9 cellular contexts compared by ENCODE assay signal in the genomic region with DNA sequence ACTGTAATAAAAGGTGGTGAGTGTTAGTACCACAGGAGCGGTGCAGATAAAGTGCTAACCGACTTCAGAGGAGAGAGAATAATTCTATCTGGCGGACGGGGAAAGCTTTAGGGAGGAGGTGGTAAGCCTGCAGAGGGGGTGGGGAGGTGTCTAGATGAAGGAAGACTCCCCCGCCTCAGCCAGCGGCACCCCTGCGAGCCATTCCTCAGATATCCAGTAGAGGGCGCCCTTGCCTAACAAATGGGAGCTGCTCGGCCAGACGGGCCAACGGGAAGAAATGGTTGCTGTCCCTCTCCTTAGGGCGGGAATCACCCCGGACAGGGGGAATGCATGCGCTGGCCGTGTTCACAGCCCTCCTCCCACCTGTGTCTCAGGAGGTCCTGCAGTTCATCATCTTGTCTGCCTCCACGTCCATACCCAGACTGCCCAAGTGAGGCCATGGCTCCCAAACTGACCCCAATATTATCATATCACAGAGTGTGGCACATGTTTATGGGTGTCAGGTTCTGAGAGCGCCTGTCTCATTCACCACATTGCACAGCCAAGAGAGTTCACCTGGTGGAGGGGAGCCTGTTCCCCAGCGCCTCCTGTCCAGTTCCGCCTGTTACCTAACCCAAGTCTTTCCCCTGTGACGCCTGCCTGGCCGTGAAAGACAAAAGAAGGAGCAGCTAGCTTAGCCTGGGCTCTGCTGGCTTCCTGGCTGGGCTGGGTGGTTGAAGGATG.
DNase-seq lines count a peak whose midpoint lies in the region; ATAC-seq and TF ChIP-seq lines count a peak whose summit lies in the region.
"Had no signal": no experiment of that assay in that cellular context is flagged by ENCODE, and none has a peak within 500 bp of the region (broad histone marks: within the 10 kb centered on the region; RNA-seq: fewer than 3 reads in every experiment).

No MANE protein-coding gene starts in this region.

- DNase-seq in Caco-2 (peak; percentile 88 to 94), LoVo (ENCODE audit: low spot score) (peak; percentile 73), RKO (ENCODE audit: low spot score) (peak; percentile 67), activated T-helper 1 cell treated with Interleukin-2 at 50 U/mL for 16 hours (ENCODE audit: low read depth) (peak; percentile 51), foreskin fibroblast (peak; percentile 37 to 84), neural progenitor cell (ENCODE audit: low spot score) (peak; percentile 89), stomach (peak; percentile 83)

- H3K4me1 ChIP-seq in Caco-2 = no peaks in the 10 kb centered on the region; the same call in 1 of the 2 replicates
- H3K4me1 ChIP-seq in neural progenitor cell = peaks cover 29% of the 10 kb centered on the region
- H3K4me1 ChIP-seq in stomach = peaks cover 0 to 11% (median 7%) of the 10 kb centered on the region in 4 donors

- H3K4me1 Mint-ChIP-seq in Caco-2 (ENCODE audit: low read depth, unreplicated experiment) (peaks cover 7% of the 10 kb centered on the region), neural progenitor cell (peaks cover 29% of the 10 kb centered on the region)

- H3K4me3 ChIP-seq in Caco-2 (ENCODE audit: low read depth, low read length) = no peak overlapping the region
- H3K4me3 ChIP-seq in foreskin fibroblast (ENCODE audit: low read depth in 1 of 2, low read length in 2 of 2) = no peak overlapping the region
- no peak overlapping the region for H3K4me3 ChIP-seq in neural progenitor cell
- no peak overlapping the region for H3K4me3 ChIP-seq in stomach

- CTCF ChIA-PET in Caco-2 (lab: Charles Lee) = interaction anchor here (0.5 to 4.0 kb wide), 23 partner anchors 10 to 1053 kb away, joined by 3 to 84 read pairs (median 3); a partner anchor contains a TSS

- H3K36me3 ChIP-seq in Caco-2 (ENCODE audit: control insufficient read depth, insufficient read depth, low read length) (no peaks in the 10 kb centered on the region), neural progenitor cell (no peaks in the 10 kb centered on the region), stomach (no peaks in the 10 kb centered on the region)

- WGBS in stomach, 5 donors = 14 to 20% (median 17%) methylated on average over 16 to 21 of the region's 21 CpGs

- H3F3A ChIP-seq in neural progenitor cell (ENCODE audit: low read depth) = peaks cover 8% of the 10 kb centered on the region

- H3K27ac ChIP-seq in neural progenitor cell (no peak overlapping the region), stomach (no peak overlapping the region)

- H3K36me3 Mint-ChIP-seq in Caco-2 (ENCODE audit: insufficient read depth, unreplicated experiment) (no peaks in the 10 kb centered on the region), neural progenitor cell (no peaks in the 10 kb centered on the region)
- H3K36me3 Mint-ChIP-seq: activated naive CD4-positive, alpha-beta T cell treated with anti-CD3 and anti-CD28 coated beads, Interleukin-2, amount 50 U/mL, for 24 hours had no signal

- H3K27ac Mint-ChIP-seq in Caco-2 (ENCODE audit: unreplicated experiment) = no peak overlapping the region
- peak overlapping the region; percentile 66 for H3K27ac Mint-ChIP-seq in neural progenitor cell
- H3K27ac Mint-ChIP-seq: activated naive CD4-positive, alpha-beta T cell treated with anti-CD3 and anti-CD28 coated beads, Interleukin-2, amount 50 U/mL, for 24 hours had no signal

- peak overlapping the region; percentile 29 for H3K4me2 ChIP-seq in neural progenitor cell

- peaks cover 4% of the 10 kb centered on the region for H3K27me3 ChIP-seq in Caco-2 (replicated peaks; ENCODE audit: control insufficient read depth, insufficient read depth, low read length)
- H3K27me3 ChIP-seq in neural progenitor cell = no peaks in the 10 kb centered on the region
- peaks cover 0 to 38% (median 0%) of the 10 kb centered on the region in 3 donors for H3K27me3 ChIP-seq in stomach

- peak overlapping the region; percentile 60 for H2AFZ ChIP-seq in neural progenitor cell (replicated peaks)

- no peak for TF ChIP-seq EP300 in stomach (IDR thresholded peaks at IDR 0.05)

- POLR2A ChIA-PET in Caco-2 (lab: Charles Lee) = interaction anchor here (0.6 kb wide), 1 partner anchor 49 kb away, joined by 7 read pairs; no protein-coding TSS in a partner anchor

- BruUV-seq in Caco-2 (replicated peaks; lab: Mats Ljungman, UMichigan) = no TSS peak

- H3K9ac ChIP-seq in neural progenitor cell = no peak overlapping the region

- H3K9me3 ChIP-seq in Caco-2 = no peaks in the 10 kb centered on the region
- H3K9me3 ChIP-seq in neural progenitor cell (ENCODE audit: low read depth) = no peaks in the 10 kb centered on the region
- H3K9me3 ChIP-seq in stomach = no peaks in the 10 kb centered on the region

- no peak for TF ChIP-seq POLR2A in stomach (IDR thresholded peaks at IDR 0.05)

- TF ChIP-seq CTCF in Caco-2 (IDR thresholded peaks at IDR 0.05; ENCODE audit: insufficient read depth in 1 of 2, low read depth in 1 of 2, low read length in 1 of 2, severe bottlenecking in 1 of 2, unreplicated experiment in 1 of 2) (peak; percentile 98 to 99), foreskin fibroblast (IDR thresholded peaks at IDR 0.05; ENCODE audit: low read depth, low read length) (peak; percentile 81), neural progenitor cell (IDR thresholded peaks at IDR 0.05) (peak; percentile 96), stomach (IDR thresholded peaks at IDR 0.05) (peak in 5 of 7 experiments; percentile 90 to 98 (median 94))

- H3K79me2 ChIP-seq in neural progenitor cell (ENCODE audit: low read depth) = no peaks in the 10 kb centered on the region

- intact Hi-C loops in Caco-2 (cut with micrococcal nuclease; ENCODE audit: unreplicated experiment) = loop anchor here (1.0 to 5.0 kb wide), 10 partner anchors 39 to 1716 kb away; no protein-coding TSS in a partner anchor
- intact Hi-C loops in stomach (cut with DNase I; ENCODE audit: low total_unique reads) = loop anchor here (5.0 kb wide), 1 partner anchor 551 kb away; no protein-coding TSS in a partner anchor

- H3K9me3 Mint-ChIP-seq in Caco-2 (ENCODE audit: unreplicated experiment) = no peaks in the 10 kb centered on the region
- no peaks in the 10 kb centered on the region for H3K9me3 Mint-ChIP-seq in neural progenitor cell
- H3K9me3 Mint-ChIP-seq: activated naive CD4-positive, alpha-beta T cell treated with anti-CD3 and anti-CD28 coated beads, Interleukin-2, amount 50 U/mL, for 24 hours had no signal

- no peaks in the 10 kb centered on the region for H4K20me1 ChIP-seq in neural progenitor cell (ENCODE audit: low read depth)

- no peak overlapping the region for H3K4me3 Mint-ChIP-seq in Caco-2 (ENCODE audit: unreplicated experiment)
- H3K4me3 Mint-ChIP-seq in neural progenitor cell = no peak overlapping the region
- H3K4me3 Mint-ChIP-seq: activated naive CD4-positive, alpha-beta T cell treated with anti-CD3 and anti-CD28 coated beads, Interleukin-2, amount 50 U/mL, for 24 hours had no signal

- H3K27me3 Mint-ChIP-seq in Caco-2 (ENCODE audit: insufficient read depth, unreplicated experiment) (peaks cover 35% of the 10 kb centered on the region), neural progenitor cell (ENCODE audit: insufficient read depth, low read depth) (peaks cover 2% of the 10 kb centered on the region)

- peak; percentile 74 for ATAC-seq in GM21529 (IDR thresholded peaks at IDR 0.05; ENCODE audit: unreplicated experiment)
